ENCODE assay signal across 11 cellular contexts in the genomic region with DNA sequence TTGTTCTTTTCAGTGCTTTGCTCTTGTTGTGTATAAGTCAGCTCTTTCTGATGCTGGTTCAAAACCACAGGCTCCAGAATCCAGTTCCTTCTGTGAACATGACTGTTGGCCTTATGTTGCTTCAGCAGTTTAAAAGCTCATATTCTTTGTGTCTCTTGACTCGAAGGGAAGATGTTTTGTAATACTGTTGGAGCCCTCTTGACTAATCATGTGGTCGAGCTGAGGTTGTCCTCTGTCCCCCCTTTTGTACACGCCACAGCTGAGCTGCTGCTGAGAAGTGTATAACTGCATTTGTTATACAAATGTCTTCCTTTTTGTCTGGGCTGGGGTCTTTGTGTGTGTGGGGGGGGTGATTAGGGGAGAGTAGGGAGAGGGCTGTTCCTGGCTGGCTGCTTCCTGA. TPM values are rescaled to one million over a fixed set of nuclear protein-coding genes. Genes with fewer than 3 reads are reported as not detected.
A peak's percentile ranks its signal among the peaks of the same experiment; 100 is the strongest.
DNase-seq lines count a peak whose midpoint lies in the region; ATAC-seq and TF ChIP-seq lines count a peak whose summit lies in the region.
"Had no signal": no experiment of that assay in that cellular context is flagged by ENCODE, and none has a peak within 500 bp of the region (broad histone marks: within the 10 kb centered on the region; RNA-seq: fewer than 3 reads in every experiment).

No MANE protein-coding gene starts in this region.

- H3K27me3 ChIP-seq in heart left ventricle, result no peaks in the 10 kb centered on the region
- no peaks in the 10 kb centered on the region for H3K27me3 ChIP-seq in neutrophil
- H3K27me3 ChIP-seq in effector memory CD4-positive, alpha-beta T cell (replicated peaks; ENCODE audit: control insufficient read depth, insufficient read depth, low read length, poor library complexity, severe bottlenecking), result no peaks in the 10 kb centered on the region

- H3K27me3 Mint-ChIP-seq in chondrocyte (ENCODE audit: low read depth), result no peaks in the 10 kb centered on the region

- no peak overlapping the region for H3K27ac Mint-ChIP-seq in chondrocyte (ENCODE audit: unreplicated experiment)

- H3K27ac ChIP-seq in heart left ventricle (peak overlapping the region in 1 of 12 donors; percentile 82), neutrophil (peak overlapping the region; percentile 75)
- H3K27ac ChIP-seq in effector memory CD4-positive, alpha-beta T cell (ENCODE audit: insufficient read depth, low read length, poor library complexity, severe bottlenecking), result no peak overlapping the region

- DNase-seq in HCEC 1CT (peak; percentile 9), SKM-1 (lab: John Stamatoyannopoulos, UW; ENCODE audit: unreplicated experiment) (peak; percentile 99), heart left ventricle (no peak), chondrocyte (ENCODE audit: low spot score) (no peak)
- no peak for DNase-seq in effector memory CD4-positive, alpha-beta T cell
- DNase-seq: H9; NCI-H510A; stimulated activated naive CD4-positive, alpha-beta T cell had no signal

- no peak overlapping the region for H3K4me3 Mint-ChIP-seq in chondrocyte (ENCODE audit: unreplicated experiment)
- H3K4me3 Mint-ChIP-seq: H9 had no signal

- 79 to 81% (median 80%) methylated on average over 3 of the region's 3 CpGs for WGBS in heart left ventricle, 4 donors

- intact Hi-C loops in heart left ventricle (cut with DNase I), result no loop called here

- ATAC-seq in heart left ventricle (peak in 3 of 4 donors; percentile 53 to 83 (median 75)), HG03175 (IDR thresholded peaks at IDR 0.05; ENCODE audit: unreplicated experiment) (no peak), HG03432 (IDR thresholded peaks at IDR 0.05; ENCODE audit: unreplicated experiment) (no peak)

- peaks cover 50% of the 10 kb centered on the region for H3K36me3 Mint-ChIP-seq in chondrocyte (ENCODE audit: low read depth)

- no peak overlapping the region for H3K4me3 ChIP-seq in heart left ventricle
- peak overlapping the region in 1 of 2 experiments; percentile 15 for H3K4me3 ChIP-seq in neutrophil (ENCODE audit: low read depth in 1 of 2, low read length in 1 of 2)
- H3K4me3 ChIP-seq in effector memory CD4-positive, alpha-beta T cell (ENCODE audit: insufficient read depth, low read depth, low read length, poor library complexity, severe bottlenecking), result no peak overlapping the region

- peaks cover 0 to 83% (median 24%) of the 10 kb centered on the region in 9 donors for H3K36me3 ChIP-seq in heart left ventricle
- peaks cover 82% of the 10 kb centered on the region for H3K36me3 ChIP-seq in neutrophil
- H3K36me3 ChIP-seq in effector memory CD4-positive, alpha-beta T cell (ENCODE audit: control insufficient read depth, insufficient read depth, low read length), result peaks cover 10% of the 10 kb centered on the region

- H3K9me3 ChIP-seq in heart left ventricle, result no peaks in the 10 kb centered on the region
- H3K9me3 ChIP-seq in neutrophil, result no peaks in the 10 kb centered on the region
- H3K9me3 ChIP-seq in effector memory CD4-positive, alpha-beta T cell (ENCODE audit: control insufficient read depth, low read length), result no peaks in the 10 kb centered on the region

- no peak for TF ChIP-seq CTCF in heart left ventricle (IDR thresholded peaks at IDR 0.05)
- no peak for TF ChIP-seq CTCF in neutrophil (IDR thresholded peaks at IDR 0.05)
- no peak for TF ChIP-seq CTCF in chondrocyte (IDR thresholded peaks at IDR 0.05)

- H3K4me1 ChIP-seq in heart left ventricle (peaks cover 0 to 25% (median 0%) of the 10 kb centered on the region in 12 donors), neutrophil (ENCODE audit: control insufficient read depth in 1 of 2, insufficient read depth in 1 of 2, low read depth in 1 of 2, low read length in 1 of 2) (peaks cover 15 to 22% of the 10 kb centered on the region in 2 experiments)
- H3K4me1 ChIP-seq in effector memory CD4-positive, alpha-beta T cell (ENCODE audit: control insufficient read depth, insufficient read depth, low read length, poor library complexity, severe bottlenecking), result no peaks in the 10 kb centered on the region

- TF ChIP-seq POLR2A in heart left ventricle (IDR thresholded peaks at IDR 0.05), result no peak

- H3K9me3 Mint-ChIP-seq in chondrocyte (ENCODE audit: low read depth), result no peaks in the 10 kb centered on the region
- H3K9me3 Mint-ChIP-seq: H9 had no signal

- H3K4me1 Mint-ChIP-seq in chondrocyte (ENCODE audit: low read depth), result peaks cover 18% of the 10 kb centered on the region

RNA-seq across cellular contexts. Expression of a gene that starts 35.8 kb away (rescaled TPM):
- 10 to 100 TPM in 1 of 9 donors, 1 to 10 TPM in 8; 1.7 to 18.8 (median 2.8) TPM for total RNA-seq in heart left ventricle
- polyA plus RNA-seq in heart left ventricle, result 1 to 10 TPM; 1.2 to 2.8 TPM
- 49.7 to 67.8 TPM (median 50.0 TPM) in 3 replicates for total RNA-seq in chondrocyte

Comparison
In these comparisons a context has a peak if more than half of its experiments do, and no peak if none do; other contexts are left out.
1. DNase-seq: peak in HCEC 1CT (single experiment) and SKM-1 (single experiment); none in heart left ventricle (0 of 5), chondrocyte (single experiment) and effector memory CD4-positive, alpha-beta T cell (0 of 3).
2. ATAC-seq: peak in heart left ventricle (3 of 4); none in HG03175 (single experiment) and HG03432 (single experiment).